ENCODE assay signal across 28 cellular contexts in the genomic region with DNA sequence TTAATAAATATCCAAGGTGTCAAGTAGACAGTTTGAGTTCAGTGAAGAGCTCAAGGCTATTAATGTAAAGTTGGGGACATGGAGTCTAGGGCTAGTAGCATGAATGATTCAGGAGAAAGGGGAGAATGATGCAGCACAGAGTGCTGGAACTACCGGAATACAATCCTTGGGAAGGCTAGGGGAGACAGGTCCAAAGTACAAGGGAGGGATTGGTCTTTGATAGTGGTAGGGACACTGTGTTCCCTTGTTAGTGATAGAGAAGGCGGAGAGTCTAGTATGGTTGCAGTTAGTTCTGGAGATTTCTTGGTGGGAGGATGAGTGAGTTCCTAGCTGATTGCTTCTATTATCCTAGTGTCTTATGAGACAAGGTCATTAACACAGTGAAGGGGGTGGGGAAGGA. TPM values are rescaled to one million over a fixed set of nuclear protein-coding genes. Genes with fewer than 3 reads are reported as not detected.
DNase-seq lines count a peak whose midpoint lies in the region; ATAC-seq and TF ChIP-seq lines count a peak whose summit lies in the region.
"Had no signal": no experiment of that assay in that cellular context is flagged by ENCODE, and none has a peak within 500 bp of the region (broad histone marks: within the 10 kb centered on the region; RNA-seq: fewer than 3 reads in every experiment).

No MANE protein-coding gene starts in this region.

- H3K4me3 ChIP-seq in left ventricle myocardium inferior = no peak overlapping the region
- H3K4me3 ChIP-seq in trophoblast cell (ENCODE audit: low read depth, low read length) = no peak overlapping the region
- H3K4me3 ChIP-seq: dorsolateral prefrontal cortex, HAP-1, lower lobe of right lung, ovary, vagina had no signal

- TF ChIP-seq CTCF in left ventricle myocardium inferior (IDR thresholded peaks at IDR 0.05; ENCODE audit: borderline replicate concordance) = no peak

- H3K4ac ChIP-seq in trophoblast cell (ENCODE audit: low read depth, low read length) = no peak overlapping the region

- no peak overlapping the region for H2AFZ ChIP-seq in trophoblast cell (ENCODE audit: insufficient read depth, low read length, poor library complexity)

- H3K27ac ChIP-seq in left ventricle myocardium inferior (replicated peaks) (peak overlapping the region; percentile 33), trophoblast cell (ENCODE audit: low read depth, low read length) (no peak overlapping the region)
- H3K27ac ChIP-seq: dorsolateral prefrontal cortex, lower lobe of right lung, ovary, vagina had no signal

- no peaks in the 10 kb centered on the region for H3K36me3 ChIP-seq in left ventricle myocardium inferior
- no peaks in the 10 kb centered on the region for H3K36me3 ChIP-seq in trophoblast cell (ENCODE audit: control insufficient read depth in 1 of 2, insufficient read depth in 2 of 2, low read length in 2 of 2)
- H3K36me3 ChIP-seq: lower lobe of right lung, ovary, vagina had no signal

- H3K4me2 ChIP-seq in trophoblast cell (ENCODE audit: low read length) = no peak overlapping the region

- no CpG with 5 or more reads among the region's 2 CpGs for WGBS in trophoblast cell (ENCODE audit: extremely low coverage, insufficient coverage, insufficient read length)

- H3K27ac Mint-ChIP-seq in T-helper 17 cell = peak overlapping the region; percentile 68
- H3K27ac Mint-ChIP-seq in stimulated activated memory B cell treated with anti-CD40 and anti-IgM and Interleukin-4, amounts not matched to agents 10 μg/mL and 1 μg/mL and 100 μg/mL, for 72 hours = peak overlapping the region; percentile 25
- H3K27ac Mint-ChIP-seq: nephron had no signal

- H3K4me3 Mint-ChIP-seq in T-helper 17 cell = no peak overlapping the region
- no peak overlapping the region for H3K4me3 Mint-ChIP-seq in stimulated activated memory B cell treated with anti-CD40 and anti-IgM and Interleukin-4, amounts not matched to agents 10 μg/mL and 1 μg/mL and 100 μg/mL, for 72 hours
- H3K4me3 Mint-ChIP-seq: nephron had no signal

- H2AK5ac ChIP-seq in trophoblast cell (ENCODE audit: low read length) = no peak overlapping the region

- peaks cover 5% of the 10 kb centered on the region for H3K4me1 Mint-ChIP-seq in T-helper 17 cell
- H3K4me1 Mint-ChIP-seq in stimulated activated memory B cell treated with anti-CD40 and anti-IgM and Interleukin-4, amounts not matched to agents 10 μg/mL and 1 μg/mL and 100 μg/mL, for 72 hours = no peaks in the 10 kb centered on the region
- H3K4me1 Mint-ChIP-seq: nephron had no signal

- no peaks in the 10 kb centered on the region for H3K79me1 ChIP-seq in trophoblast cell (ENCODE audit: low read length)

- no peak overlapping the region for H4K91ac ChIP-seq in trophoblast cell (ENCODE audit: low read depth, low read length)

- H2BK5ac ChIP-seq in trophoblast cell (ENCODE audit: low read depth, low read length, poor library complexity) = no peak overlapping the region

- no peak for DNase-seq in left ventricle myocardium inferior
- no peak for DNase-seq in Right ventricle myocardium inferior (ENCODE audit: missing footprints)
- no peak for DNase-seq in T-helper 17 cell
- DNase-seq in left lobe of liver (ENCODE audit: low spot score) = no peak
- no peak for DNase-seq in trophoblast cell
- no peak for DNase-seq in D341Med (ENCODE audit: low spot score)
- DNase-seq: activated CD4-positive, alpha-beta T cell treated with anti-CD3 and anti-CD28 coated beads for 48 hours; C1 segment of cervical spinal cord; Calu3; cerebellar nuclear complex; dorsolateral prefrontal cortex; KG1; lower lobe of right lung; MM.1S; NCI-H1417 treated with DMSO at 0.1 percent for 48 hours; NCI-H82; ovary; stimulated activated CD4-positive, alpha-beta T cell treated with anti-CD3 and anti-CD28 coated beads, Interleukin-2, amount 100 ng/mL, for 48 hours had no signal

- H2BK120ac ChIP-seq in trophoblast cell (ENCODE audit: insufficient read depth, low read length, poor library complexity) = no peak overlapping the region

- no peaks in the 10 kb centered on the region for H3K36me3 Mint-ChIP-seq in T-helper 17 cell (ENCODE audit: low read depth)
- H3K36me3 Mint-ChIP-seq in stimulated activated memory B cell treated with anti-CD40 and anti-IgM and Interleukin-4, amounts not matched to agents 10 μg/mL and 1 μg/mL and 100 μg/mL, for 72 hours = peaks cover 11% of the 10 kb centered on the region

- H3K18ac ChIP-seq in trophoblast cell (ENCODE audit: low read length) = no peak overlapping the region

- H3K27me3 ChIP-seq in left ventricle myocardium inferior (ENCODE audit: low read depth) (no peaks in the 10 kb centered on the region), trophoblast cell (ENCODE audit: insufficient read depth, low read length) (no peaks in the 10 kb centered on the region)
- H3K27me3 ChIP-seq: ovary, vagina had no signal

- no peak overlapping the region for H4K12ac ChIP-seq in trophoblast cell (ENCODE audit: low read depth, low read length)

- no peak overlapping the region for H4K8ac ChIP-seq in trophoblast cell (ENCODE audit: low read depth, low read length)

- H3K4me1 ChIP-seq in left ventricle myocardium inferior = no peaks in the 10 kb centered on the region
- no peaks in the 10 kb centered on the region for H3K4me1 ChIP-seq in trophoblast cell (ENCODE audit: control insufficient read depth in 1 of 2, insufficient read depth in 2 of 2, low read length in 2 of 2)
- H3K4me1 ChIP-seq: HAP-1, lower lobe of right lung, vagina had no signal

- H3K27me3 Mint-ChIP-seq in T-helper 17 cell = no peaks in the 10 kb centered on the region
- H3K27me3 Mint-ChIP-seq in stimulated activated memory B cell treated with anti-CD40 and anti-IgM and Interleukin-4, amounts not matched to agents 10 μg/mL and 1 μg/mL and 100 μg/mL, for 72 hours = no peaks in the 10 kb centered on the region

- no peaks in the 10 kb centered on the region for H3K9me3 Mint-ChIP-seq in stimulated activated memory B cell treated with anti-CD40 and anti-IgM and Interleukin-4, amounts not matched to agents 10 μg/mL and 1 μg/mL and 100 μg/mL, for 72 hours
- H3K9me3 Mint-ChIP-seq: activated T-helper 2 cell treated with anti-CD3 and anti-CD28 coated beads, Interferon-gamma antibody, Interleukin-2, Interleukin-4, amounts not matched to agents 10 μg/mL and 5 μg/mL and 100 μg/mL, durations not matched to agents 14 hours and 24 hours and 36 hours; nephron had no signal

- no peak overlapping the region for H2BK12ac ChIP-seq in trophoblast cell (ENCODE audit: low read length)

- intact Hi-C loops in left ventricle myocardium inferior (cut with micrococcal nuclease) (no loop called here), Right ventricle myocardium inferior (cut with DNase I) (loop anchor here (10.0 kb wide), 1 partner anchor 48 kb away; no protein-coding TSS in a partner anchor)

- no peak overlapping the region for H3K9ac ChIP-seq in trophoblast cell (ENCODE audit: low read length)

- no peaks in the 10 kb centered on the region for H3K79me2 ChIP-seq in trophoblast cell (ENCODE audit: control insufficient read depth, insufficient read depth, low read length, poor library complexity)

- no peak overlapping the region for H3K14ac ChIP-seq in trophoblast cell (ENCODE audit: low read length)

- no peak overlapping the region for H3K23ac ChIP-seq in trophoblast cell (ENCODE audit: low read length)

- ATAC-seq in Right ventricle myocardium inferior (no peak), T-helper 17 cell (no peak), left lobe of liver (peak; percentile 50), SK-N-SH treated with all-trans-retinoic acid at 6 μM for 48 hours (no peak)
- ATAC-seq in stimulated activated memory B cell treated with anti-CD40 and anti-IgM and Interleukin-4, amounts not matched to agents 10 μg/mL and 1 μg/mL and 100 μg/mL, for 72 hours = no peak
- ATAC-seq: lower lobe of right lung had no signal

- H3K9me3 ChIP-seq in left ventricle myocardium inferior (replicated peaks) (no peaks in the 10 kb centered on the region), T-helper 17 cell (ENCODE audit: control insufficient read depth, low read length, poor library complexity, severe bottlenecking) (no peaks in the 10 kb centered on the region), trophoblast cell (ENCODE audit: insufficient read depth, low read depth, low read length) (no peaks in the 10 kb centered on the region)
- H3K9me3 ChIP-seq: HAP-1, lower lobe of right lung, ovary, vagina had no signal

TF ChIP-seq in SK-N-SH treated with all-trans-retinoic acid at 6 μM for 48 hours, 23 proteins besides CTCF, POLR2A, EP300 and RAD21 (continues in another document):
- TF ChIP-seq, protein P1, sequence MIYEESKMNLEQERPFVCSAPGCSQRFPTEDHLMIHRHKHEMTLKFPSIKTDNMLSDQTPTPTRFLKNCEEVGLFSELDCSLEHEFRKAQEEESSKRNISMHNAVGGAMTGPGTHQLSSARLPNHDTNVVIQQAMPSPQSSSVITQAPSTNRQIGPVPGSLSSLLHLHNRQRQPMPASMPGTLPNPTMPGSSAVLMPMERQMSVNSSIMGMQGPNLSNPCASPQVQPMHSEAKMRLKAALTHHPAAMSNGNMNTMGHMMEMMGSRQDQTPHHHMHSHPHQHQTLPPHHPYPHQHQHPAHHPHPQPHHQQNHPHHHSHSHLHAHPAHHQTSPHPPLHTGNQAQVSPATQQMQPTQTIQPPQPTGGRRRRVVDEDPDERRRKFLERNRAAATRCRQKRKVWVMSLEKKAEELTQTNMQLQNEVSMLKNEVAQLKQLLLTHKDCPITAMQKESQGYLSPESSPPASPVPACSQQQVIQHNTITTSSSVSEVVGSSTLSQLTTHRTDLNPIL (CRISPR knock-in tag; IDR thresholded peaks at IDR 0.05; ENCODE audit: low read depth) = no peak
- no peak for TF ChIP-seq ZC3H10 (CRISPR knock-in tag; IDR thresholded peaks at IDR 0.05)

RNA-seq across cellular contexts. Expression of a gene that starts 8.7 kb away (rescaled TPM):
- total RNA-seq in left ventricle myocardium inferior (1.4 TPM), Right ventricle myocardium inferior (1.7 TPM), T-helper 17 cell (1 to 10 TPM; 1.2 to 1.3 TPM), left lobe of liver (0.83 TPM)
- 0.68 and 0.70 TPM in 2 replicates for polyA plus RNA-seq in trophoblast cell (2013)

RNA-seq across cellular contexts. Expression of a gene that starts 31.4 kb away (rescaled TPM):
- total RNA-seq in left ventricle myocardium inferior = not detected
- 0.32 TPM for total RNA-seq in Right ventricle myocardium inferior
- total RNA-seq in T-helper 17 cell = 1 to 10 TPM; 3.1 to 5.8 TPM
- total RNA-seq in left lobe of liver = 0.13 TPM
- polyA plus RNA-seq in trophoblast cell (2013) = not detected in 2 replicates
- total RNA-seq: Calu3, fibroblast of lung, RPMI7951, SK-MEL-5, temporal lobe, vagina had no signal
- polyA plus RNA-seq: fibroblast of lung had no signal

RNA-seq across cellular contexts. Expression of a gene that starts 54.0 kb away (rescaled TPM):
- total RNA-seq in left ventricle myocardium inferior (83.8 TPM), Right ventricle myocardium inferior (78.6 TPM), T-helper 17 cell (100 to 1,000 TPM; 423 to 453 TPM), left lobe of liver (39.5 TPM)
- 40.2 and 40.4 TPM in 2 replicates for polyA plus RNA-seq in trophoblast cell (2013)
